8 cellular contexts compared by ENCODE assay signal in the genomic region with DNA sequence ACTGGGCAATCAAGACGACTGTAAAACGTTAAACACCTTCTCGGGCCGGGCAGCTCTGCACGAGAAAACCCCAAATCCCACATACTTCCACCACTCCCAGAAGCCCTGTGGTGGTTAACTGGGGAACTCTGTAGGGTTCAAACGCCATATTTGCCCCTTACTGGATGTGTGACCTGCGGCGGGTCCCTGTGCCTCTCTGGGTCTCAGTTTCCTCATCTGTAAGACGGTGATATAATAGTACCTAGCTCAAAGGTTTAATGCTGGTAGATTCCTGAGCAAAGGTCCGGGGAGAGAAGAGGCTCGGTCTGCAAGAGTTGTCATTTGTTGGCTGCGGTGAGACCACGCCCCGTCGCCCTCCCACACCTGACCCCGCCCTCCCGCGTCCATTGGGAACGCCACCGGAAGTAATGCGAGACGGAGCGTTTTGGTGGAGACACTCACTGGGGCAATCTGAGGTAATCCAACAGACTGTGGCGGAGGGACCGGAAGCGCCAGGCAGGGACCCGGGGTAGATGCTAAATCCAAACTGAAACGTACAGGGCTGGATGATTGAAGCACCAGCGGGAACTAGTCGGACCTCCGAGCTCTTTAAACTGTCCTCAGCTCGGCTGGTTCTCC. TPM values are rescaled to one million over a fixed set of nuclear protein-coding genes. Genes with fewer than 3 reads are reported as not detected.
DNase-seq lines count a peak whose midpoint lies in the region; ATAC-seq and TF ChIP-seq lines count a peak whose summit lies in the region.

No MANE protein-coding gene starts in this region.

- peaks cover 13 to 39% of the 10 kb centered on the region in 2 donors for H3K4me1 ChIP-seq in left lung

- H3K27me3 Mint-ChIP-seq in CD14-positive monocyte (ENCODE audit: low read depth in 3 of 3), result no peaks in the 10 kb centered on the region

- peak overlapping the region; percentile 97 to 100 (median 99) for H3K27ac Mint-ChIP-seq in CD14-positive monocyte

- H3K4me3 ChIP-seq in left lung, result peak overlapping the region; percentile 94

- peaks cover 26% of the 10 kb centered on the region for H3K4me1 Mint-ChIP-seq in CD14-positive monocyte

- TF ChIP-seq CTCF in CD14-positive monocyte (IDR thresholded peaks at IDR 0.05) (no peak), left lung (IDR thresholded peaks at IDR 0.05) (no peak)

- no peaks in the 10 kb centered on the region for H3K9me3 Mint-ChIP-seq in CD14-positive monocyte

- H3K36me3 Mint-ChIP-seq in CD14-positive monocyte, result peaks cover 4 to 10% of the 10 kb centered on the region in 2 donors

- DNase-seq in CD14-positive monocyte (ENCODE audit: low spot score), result peak; percentile 98
- DNase-seq in NCI-H748 treated with DMSO at 0.1 percent for 48 hours (lab: John Stamatoyannopoulos, UW), result peak; percentile 95
- DNase-seq in activated CD4-positive, alpha-beta T cell treated with anti-CD3 and anti-CD28 coated beads, Interleukin-2, amount 50 U/mL, for 4 hours, result peak; percentile 99
- DNase-seq in dermis blood vessel endothelial cell, result peak; percentile 99
- DNase-seq in left lung, result peak; percentile 97 to 98
- DNase-seq in stimulated activated CD4-positive, alpha-beta T cell treated with anti-CD3 and anti-CD28 coated beads, Interleukin-2, amount 100 ng/mL, for 4 hours (ENCODE audit: low read depth), result peak; percentile 98

- no peaks in the 10 kb centered on the region for H3K27me3 ChIP-seq in left lung

- ATAC-seq in GM19397 (IDR thresholded peaks at IDR 0.05; ENCODE audit: unreplicated experiment), result peak; percentile 82
- ATAC-seq in HG03565 (IDR thresholded peaks at IDR 0.05; ENCODE audit: unreplicated experiment), result peak; percentile 59
- peak; percentile 95 for ATAC-seq in left lung

- intact Hi-C loops in CD14-positive monocyte (cut with micrococcal nuclease) (loop anchor here (10.0 kb wide), 2 partner anchors 260 to 390 kb away; a partner anchor contains a TSS), left lung (cut with DNase I) (no loop called here)

- H3K9me3 ChIP-seq in left lung, result no peaks in the 10 kb centered on the region

- peak overlapping the region; percentile 97 for H3K4me3 Mint-ChIP-seq in CD14-positive monocyte

- H3K27ac ChIP-seq in left lung, result peak overlapping the region; percentile 98 to 99

- H3K36me3 ChIP-seq in left lung, result peaks cover 0 to 17% of the 10 kb centered on the region in 2 donors

RNA-seq across cellular contexts. Expression of a gene that starts 0.7 kb away (rescaled TPM):
- 10 to 100 TPM; 13.0 to 13.6 TPM for polyA plus RNA-seq in CD14-positive monocyte
- total RNA-seq in dermis blood vessel endothelial cell, result 10.4 and 11.4 TPM in 2 replicates
- 10 to 100 TPM; 20.3 to 20.6 TPM for total RNA-seq in left lung

RNA-seq across cellular contexts. Expression of a gene that starts 6.1 kb away (rescaled TPM):
- 100 to 1,000 TPM; 152 to 167 TPM for polyA plus RNA-seq in CD14-positive monocyte
- total RNA-seq in dermis blood vessel endothelial cell (213 and 267 TPM in 2 replicates), left lung (100 to 1,000 TPM; 122 to 133 TPM)

RNA-seq across cellular contexts. Expression of a gene that starts 8.1 kb away (rescaled TPM):
- under 1 TPM; 0.14 to 0.22 TPM for polyA plus RNA-seq in CD14-positive monocyte
- total RNA-seq in dermis blood vessel endothelial cell (8.5 and 10.9 TPM in 2 replicates), left lung (1 to 10 TPM; 4.5 to 7.7 TPM)

Comparison
In these comparisons a context has a peak if more than half of its experiments do, and no peak if none do; other contexts are left out.
1. Peak in every context shown above with its lines: DNase-seq, ATAC-seq, H3K4me3 ChIP-seq and H3K27ac ChIP-seq.
2. intact Hi-C loops: an anchor here in CD14-positive monocyte (10.0 kb wide); none called in left lung.